24 cellular contexts compared by ENCODE assay signal in the genomic region with DNA sequence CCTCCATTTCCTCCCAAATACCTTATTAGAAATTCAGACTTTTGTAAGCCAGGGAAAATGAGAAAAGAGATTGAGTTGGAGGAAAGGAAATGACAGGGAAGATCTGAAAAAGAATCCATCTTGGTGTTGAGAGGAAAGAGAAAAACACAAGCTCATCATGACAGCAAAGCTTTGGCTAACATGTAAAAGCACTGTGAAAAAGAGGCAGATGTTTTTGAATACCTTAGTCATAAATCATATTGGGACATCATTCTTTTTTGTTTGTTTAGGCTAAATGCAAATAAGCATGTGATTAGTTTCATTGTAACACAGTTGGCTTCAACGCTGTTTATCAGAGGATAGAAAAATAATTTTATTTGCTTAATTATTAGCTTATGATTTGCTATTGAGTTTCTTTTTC.
DNase-seq lines count a peak whose midpoint lies in the region; ATAC-seq, FAIRE-seq and TF ChIP-seq lines count a peak whose summit lies in the region.
"Had no signal": no experiment of that assay in that cellular context is flagged by ENCODE, and none has a peak within 500 bp of the region (broad histone marks: within the 10 kb centered on the region; RNA-seq: fewer than 3 reads in every experiment).

No MANE protein-coding gene starts in this region.

- in situ Hi-C loops in K562 (cut with MboI): no loop called here

- TF ChIP-seq RAD21 in K562 (CRISPR knock-in tag; conservative IDR thresholded peaks at IDR 0.05 in 1 of 2, IDR thresholded peaks at IDR 0.05 in 1 of 2): no peak

- H3K27ac ChIP-seq in K562 (ENCODE audit: extremely low read depth, low read depth, low read length) (no peak overlapping the region), lower lobe of right lung (no peak overlapping the region)
- H3K27ac ChIP-seq: 22Rv1, HL-60 had no signal

- no peak overlapping the region for H2AFZ ChIP-seq in K562 (ENCODE audit: low read depth, low read length)

- no peak for TF ChIP-seq EP300 in K562 (IDR thresholded peaks at IDR 0.05; ENCODE audit: low read length)

- H3K9me3 ChIP-seq in K562 (replicated peaks; ENCODE audit: control insufficient read depth, insufficient read depth, low read depth, low read length): no peaks in the 10 kb centered on the region
- no peaks in the 10 kb centered on the region for H3K9me3 ChIP-seq in lower lobe of right lung

- POLR2A ChIA-PET in K562 (lab: Yijun Ruan, JAX): interaction anchor here (1.5 kb wide), 1 partner anchor 11 kb away, joined by 5 read pairs; no protein-coding TSS in a partner anchor

- peak; percentile 68 for DNase-seq in DMS53 (lab: John Stamatoyannopoulos, UW)
- DNase-seq in DMS53 treated with DMSO at 0.1 percent for 48 hours (lab: John Stamatoyannopoulos, UW; ENCODE audit: unreplicated experiment): no peak
- DNase-seq in COR-L47 (lab: John Stamatoyannopoulos, UW): peak; percentile 33
- DNase-seq in NCI-H526 (lab: John Stamatoyannopoulos, UW): peak; percentile 28 to 47
- no peak for DNase-seq in K562 (ENCODE audit: extremely low read depth in 1 of 4, low spot score in 3 of 4)
- no peak for DNase-seq in germinal center (ENCODE audit: low spot score)
- DNase-seq in NCI-H2171 (lab: John Stamatoyannopoulos, UW): no peak
- no peak for DNase-seq in lower lobe of right lung
- DNase-seq: AML-193; C1 segment of cervical spinal cord; Calu3; CD8-positive, alpha-beta T cell; EL; GF-D8; H7; KBM-7; NCI-H2081; NCI-H510A; NCI-H82; T-helper 17 cell had no signal

- TF ChIP-seq CTCF in K562 (IDR thresholded peaks at IDR 0.05 in 2 of 3, conservative IDR thresholded peaks at IDR 0.05 in 1 of 3; ENCODE audit: insufficient read depth in 2 of 3, low read depth in 1 of 3, low read length in 3 of 3): no peak
- TF ChIP-seq CTCF in lower lobe of right lung (IDR thresholded peaks at IDR 0.05): no peak

- BruUV-seq in K562 (replicated peaks; lab: Mats Ljungman, UMichigan): no TSS peak

- FAIRE-seq in K562 (lab: Jason Lieb, UNC): no peak
- FAIRE-seq: HepG2 had no signal

- CTCF ChIA-PET in K562 (lab: Yijun Ruan, JAX; ENCODE audit: low intra/inter-chr PET ratio): no interaction called here

- no peaks in the 10 kb centered on the region for H4K20me1 ChIP-seq in K562 (replicated peaks; ENCODE audit: control insufficient read depth, insufficient read depth, low read length)

- H3K36me3 ChIP-seq in K562 (ENCODE audit: control insufficient read depth, insufficient read depth, low read length) (no peaks in the 10 kb centered on the region), lower lobe of right lung (no peaks in the 10 kb centered on the region)

- no peaks in the 10 kb centered on the region for H3K27me3 ChIP-seq in K562 (ENCODE audit: control insufficient read depth in 2 of 2, insufficient read depth in 2 of 2, low read length in 2 of 2)
- H3K27me3 ChIP-seq in lower lobe of right lung (ENCODE audit: low read depth): no peaks in the 10 kb centered on the region

- WGBS in K562 (ENCODE audit: insufficient coverage, low coverage, missing lambda C conversion rate): 0% methylated on average over 1 of the region's 1 CpG

- no peak overlapping the region for H3K4me3 ChIP-seq in K562
- H3K4me3 ChIP-seq in lower lobe of right lung: no peak overlapping the region

- no peak overlapping the region for H3K9ac ChIP-seq in K562 (ENCODE audit: insufficient read depth in 1 of 2, low read depth in 2 of 2, low read length in 2 of 2)

- no peaks in the 10 kb centered on the region for H3K79me2 ChIP-seq in K562 (ENCODE audit: control insufficient read depth, insufficient read depth, low read length)

- H3K9me1 ChIP-seq in K562 (ENCODE audit: control insufficient read depth, insufficient read depth, low read length): no peaks in the 10 kb centered on the region

- intact Hi-C loops in K562 (cut with micrococcal nuclease) (no loop called here), lower lobe of right lung (cut with DNase I) (no loop called here)

- ATAC-seq in K562 (no peak), lower lobe of right lung (no peak)
- ATAC-seq: CD8-positive, alpha-beta T cell; Right ventricle myocardium inferior; T-helper 17 cell had no signal

- no peak overlapping the region for H3K4me2 ChIP-seq in K562 (ENCODE audit: insufficient read depth, low read length)

- H3K4me1 ChIP-seq in K562 (replicated peaks in 1 of 2; ENCODE audit: control insufficient read depth in 2 of 2, insufficient read depth in 2 of 2, low read length in 2 of 2) (no peaks in the 10 kb centered on the region), lower lobe of right lung (no peaks in the 10 kb centered on the region)

- TF ChIP-seq POLR2A in K562 (conservative IDR thresholded peaks at IDR 0.05): no peak

TF ChIP-seq in K562, 482 proteins besides CTCF, POLR2A, EP300 and RAD21:
- TF ChIP-seq ZNF589 (CRISPR knock-in tag; IDR thresholded peaks at IDR 0.05; ENCODE audit: low read depth): no peak
- TF ChIP-seq SIRT6 (IDR thresholded peaks at IDR 0.05; ENCODE audit: low read depth, low read length): no peak
- TF ChIP-seq, protein P1, sequence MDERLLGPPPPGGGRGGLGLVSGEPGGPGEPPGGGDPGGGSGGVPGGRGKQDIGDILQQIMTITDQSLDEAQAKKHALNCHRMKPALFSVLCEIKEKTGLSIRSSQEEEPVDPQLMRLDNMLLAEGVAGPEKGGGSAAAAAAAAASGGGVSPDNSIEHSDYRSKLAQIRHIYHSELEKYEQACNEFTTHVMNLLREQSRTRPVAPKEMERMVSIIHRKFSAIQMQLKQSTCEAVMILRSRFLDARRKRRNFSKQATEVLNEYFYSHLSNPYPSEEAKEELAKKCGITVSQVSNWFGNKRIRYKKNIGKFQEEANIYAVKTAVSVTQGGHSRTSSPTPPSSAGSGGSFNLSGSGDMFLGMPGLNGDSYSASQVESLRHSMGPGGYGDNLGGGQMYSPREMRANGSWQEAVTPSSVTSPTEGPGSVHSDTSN (CRISPR knock-in tag; IDR thresholded peaks at IDR 0.05; ENCODE audit: low read depth): no peak
- TF ChIP-seq, protein P1 (tag; conservative IDR thresholded peaks at IDR 0.05; ENCODE audit: low read depth): peak; percentile 39

Comparison
In these comparisons a context has a peak if more than half of its experiments do, and no peak if none do; other contexts are left out.
1. DNase-seq: peak in DMS53 (single experiment), COR-L47 (single experiment) and NCI-H526 (2 of 2); none in DMS53 treated with DMSO at 0.1 percent for 48 hours (single experiment), K562 (0 of 4), germinal center (single experiment), NCI-H2171 (single experiment) and lower lobe of right lung (single experiment).